Comparison of ENCODE assay signal across 12 cellular contexts in genomic region chr5:902129-902916, GRCh38.
"Had no signal": no experiment of that assay in that cellular context is flagged by ENCODE, and none has a peak within 500 bp of the region (broad histone marks: within the 10 kb centered on the region; RNA-seq: fewer than 3 reads in every experiment).

No MANE protein-coding gene starts in this region.

- H3K27ac ChIP-seq: brain microvascular endothelial cell, skin epidermis, suprapubic skin had no signal

- H3K4me3 ChIP-seq: mucosa of descending colon, skin epidermis, suprapubic skin had no signal

- H3K36me3 ChIP-seq: suprapubic skin had no signal

- H3K9me3 ChIP-seq: mucosa of descending colon, suprapubic skin had no signal

- H3K27me3 ChIP-seq: brain microvascular endothelial cell, suprapubic skin had no signal

- DNase-seq: central memory CD4-positive, alpha-beta T cell; cortex of kidney; stimulated activated CD4-positive, alpha-beta T cell treated with anti-CD3 and anti-CD28 coated beads, Interleukin-2, amount 100 ng/mL, for 48 hours had no signal

- ATAC-seq: activated CD4-positive, alpha-beta T cell treated with anti-CD3 and anti-CD28 coated beads for 36 hours; mucosa of descending colon; right cardiac atrium had no signal

- FAIRE-seq: endometrium, islet of Langerhans, TTC549 had no signal
